1 cellular context compared by ENCODE assay signal in genomic region chr16:58644108-58644507, GRCh38.
TF ChIP-seq lines count a peak whose summit lies in the region.

No MANE protein-coding gene starts in this region.

TF ChIP-seq in HepG2, 621 proteins besides CTCF, POLR2A, EP300 and RAD21:
- TF ChIP-seq CCAR2 (optimal IDR thresholded peaks at IDR 0.05; ENCODE audit: low read depth, low read length): no peak
- TF ChIP-seq RXRB (CRISPR knock-in tag; IDR thresholded peaks at IDR 0.05; ENCODE audit: borderline replicate concordance): no peak
- no peak for TF ChIP-seq MAFG (CRISPR knock-in tag; IDR thresholded peaks at IDR 0.05)
- TF ChIP-seq PITX1 (CRISPR knock-in tag; IDR thresholded peaks at IDR 0.05): no peak
- 0 out of 2 replicates have a peak, but pooled peaks have one; percentile 51 for TF ChIP-seq ZNF646 (CRISPR knock-in tag; IDR thresholded peaks at IDR 0.05)
- no peak for TF ChIP-seq BCL6 (CRISPR knock-in tag; IDR thresholded peaks at IDR 0.05)
- TF ChIP-seq BRD4 (CRISPR knock-in tag; IDR thresholded peaks at IDR 0.05): no peak
TF ChIP-seq in HepG2: peak in this region for 1.
